In genomic region chr9:98502976-98503325, GRCh38 we compare ENCODE assay signal across 14 cellular contexts.
A peak's percentile ranks its signal among the peaks of the same experiment; 100 is the strongest.
DNase-seq lines count a peak whose midpoint lies in the region; ATAC-seq and TF ChIP-seq lines count a peak whose summit lies in the region.
"Had no signal": no experiment of that assay in that cellular context is flagged by ENCODE, and none has a peak within 500 bp of the region (broad histone marks: within the 10 kb centered on the region; RNA-seq: fewer than 3 reads in every experiment).

No MANE protein-coding gene starts in this region.

- H3K27ac ChIP-seq in CD4-positive, CD25-positive, alpha-beta regulatory T cell (ENCODE audit: insufficient read depth, low read length, poor library complexity, severe bottlenecking) = no peak overlapping the region
- H3K27ac ChIP-seq in mesodermal cell (ENCODE audit: low read depth, low read length, severe bottlenecking) = peak overlapping the region; percentile 73
- H3K27ac ChIP-seq: body of pancreas, HL-60 had no signal

- H3K27ac Mint-ChIP-seq in CD4-positive, CD25-positive, alpha-beta regulatory T cell = peak overlapping the region in 2 of 3 donors; percentile 27 to 64
- peak overlapping the region; percentile 36 for H3K27ac Mint-ChIP-seq in WTC11
- H3K27ac Mint-ChIP-seq: CD8-positive, alpha-beta T cell had no signal

- no peaks in the 10 kb centered on the region for H3K4me1 Mint-ChIP-seq in CD4-positive, CD25-positive, alpha-beta regulatory T cell
- H3K4me1 Mint-ChIP-seq in WTC11 = peaks cover 44% of the 10 kb centered on the region

- no peak overlapping the region for H3K4me3 Mint-ChIP-seq in CD4-positive, CD25-positive, alpha-beta regulatory T cell
- no peak overlapping the region for H3K4me3 Mint-ChIP-seq in WTC11
- H3K4me3 Mint-ChIP-seq: CD8-positive, alpha-beta T cell had no signal

- no peaks in the 10 kb centered on the region for H3K4me1 ChIP-seq in CD4-positive, CD25-positive, alpha-beta regulatory T cell (ENCODE audit: control insufficient read depth, insufficient read depth, low read length, poor library complexity, severe bottlenecking)
- H3K4me1 ChIP-seq in mesodermal cell (ENCODE audit: control insufficient read depth, insufficient read depth, low read length, poor library complexity, severe bottlenecking) = peaks cover 18% of the 10 kb centered on the region
- H3K4me1 ChIP-seq: body of pancreas had no signal

- H3K27me3 Mint-ChIP-seq in CD4-positive, CD25-positive, alpha-beta regulatory T cell = peaks cover 9% of the 10 kb centered on the region
- H3K27me3 Mint-ChIP-seq in WTC11 (ENCODE audit: low read depth) = peaks cover 26% of the 10 kb centered on the region

- H3K36me3 Mint-ChIP-seq in CD4-positive, CD25-positive, alpha-beta regulatory T cell = no peaks in the 10 kb centered on the region
- H3K36me3 Mint-ChIP-seq in WTC11 = peaks cover 13% of the 10 kb centered on the region
- H3K36me3 Mint-ChIP-seq: CD8-positive, alpha-beta T cell had no signal

- DNase-seq in CD4-positive, CD25-positive, alpha-beta regulatory T cell = no peak
- peak; percentile 40 for DNase-seq in WTC11 (ENCODE audit: low spot score)
- peak; percentile 60 for DNase-seq in fibroblast of villous mesenchyme (ENCODE audit: low read depth)
- no peak for DNase-seq in NOMO-1 (lab: John Stamatoyannopoulos, UW; ENCODE audit: unreplicated experiment in 2 of 2)
- DNase-seq in posterior cingulate gyrus = no peak
- no peak for DNase-seq in NCI-H774 (lab: John Stamatoyannopoulos, UW)
- DNase-seq: activated CD8-positive, alpha-beta memory T cell treated with anti-CD3 and anti-CD28 coated beads, Interleukin-2, amount 50 U/mL, for 4 hours; body of pancreas; CD8-positive, alpha-beta T cell; mucosa of descending colon; NCI-H1417 had no signal

- 43 to 55% methylated on average over 5 of the region's 5 CpGs for WGBS in mesodermal cell (ENCODE audit: insufficient coverage in 2 of 2), 2 experiments

- peaks cover 0 to 1% (median 0%) of the 10 kb centered on the region in 7 donors for H3K9me3 Mint-ChIP-seq in CD4-positive, CD25-positive, alpha-beta regulatory T cell
- peaks cover 20% of the 10 kb centered on the region for H3K9me3 Mint-ChIP-seq in WTC11
- H3K9me3 Mint-ChIP-seq: CD8-positive, alpha-beta T cell had no signal

- no peak for ATAC-seq in CD4-positive, CD25-positive, alpha-beta regulatory T cell (ENCODE audit: low read depth in 2 of 2)
- ATAC-seq in WTC11 = peak; percentile 78
- no peak for ATAC-seq in HG02610 (IDR thresholded peaks at IDR 0.05; ENCODE audit: unreplicated experiment)
- ATAC-seq: body of pancreas; CD8-positive, alpha-beta T cell; mucosa of descending colon had no signal

- no peak for TF ChIP-seq CTCF in WTC11 (IDR thresholded peaks at IDR 0.05)
- no peak for TF ChIP-seq CTCF in fibroblast of villous mesenchyme (IDR thresholded peaks at IDR 0.05; ENCODE audit: insufficient read depth, low read depth, low read length)

- CTCF ChIA-PET in WTC11 (lab: Charles Lee) = interaction anchor here (1.0 to 2.1 kb wide), 6 partner anchors 21 to 273 kb away, joined by 3 to 9 read pairs (median 6); no protein-coding TSS in a partner anchor

- H3K36me3 ChIP-seq in CD4-positive, CD25-positive, alpha-beta regulatory T cell (ENCODE audit: control insufficient read depth, insufficient read depth, low read length) = no peaks in the 10 kb centered on the region
- no peaks in the 10 kb centered on the region for H3K36me3 ChIP-seq in mesodermal cell (ENCODE audit: control insufficient read depth, insufficient read depth, low read length)

- POLR2A ChIA-PET in WTC11 (lab: Charles Lee) = no interaction called here

- peaks cover 2% of the 10 kb centered on the region for H3K27me3 ChIP-seq in CD4-positive, CD25-positive, alpha-beta regulatory T cell (ENCODE audit: control insufficient read depth, insufficient read depth, low read length)
- H3K27me3 ChIP-seq: body of pancreas had no signal

- no peaks in the 10 kb centered on the region for H3K9me3 ChIP-seq in CD4-positive, CD25-positive, alpha-beta regulatory T cell (ENCODE audit: control insufficient read depth in 2 of 2, low read length in 2 of 2)
- H3K9me3 ChIP-seq in mesodermal cell (ENCODE audit: control insufficient read depth, low read length) = peaks cover 5% of the 10 kb centered on the region
- H3K9me3 ChIP-seq: body of pancreas, mucosa of descending colon had no signal

- intact Hi-C loops in posterior cingulate gyrus (cut with DNase I) = no loop called here

- H3K4me3 ChIP-seq in CD4-positive, CD25-positive, alpha-beta regulatory T cell (ENCODE audit: low read depth, low read length) = no peak overlapping the region
- H3K4me3 ChIP-seq in fibroblast of villous mesenchyme (ENCODE audit: low read depth, low read length) (no peak overlapping the region), mesodermal cell (ENCODE audit: extremely low read depth, insufficient read depth, low read length, poor library complexity, severe bottlenecking) (no peak overlapping the region)
- H3K4me3 ChIP-seq: body of pancreas, mucosa of descending colon had no signal

TF ChIP-seq in WTC11, 78 proteins besides CTCF, POLR2A, EP300 and RAD21 (continues in another document):
- no peak for TF ChIP-seq NR3C1 (CRISPR knock-in tag; conservative IDR thresholded peaks at IDR 0.05; ENCODE audit: low read depth)
- TF ChIP-seq ARID4B (CRISPR knock-in tag; IDR thresholded peaks at IDR 0.05; ENCODE audit: borderline replicate concordance) = no peak
- no peak for TF ChIP-seq PRDM15 (CRISPR knock-in tag; IDR thresholded peaks at IDR 0.05)
- no peak for TF ChIP-seq MXD4 (CRISPR knock-in tag; IDR thresholded peaks at IDR 0.05; ENCODE audit: borderline replicate concordance)
- TF ChIP-seq JUN (CRISPR knock-in tag; IDR thresholded peaks at IDR 0.05) = no peak
- no peak for TF ChIP-seq ZBTB43 (CRISPR knock-in tag; IDR thresholded peaks at IDR 0.05)

Comparison
In these comparisons a context has a peak if more than half of its experiments do, and no peak if none do; other contexts are left out.
1. DNase-seq: peak in WTC11 (single experiment) and fibroblast of villous mesenchyme (single experiment); none in CD4-positive, CD25-positive, alpha-beta regulatory T cell (0 of 3), NOMO-1 (0 of 2), posterior cingulate gyrus (0 of 10) and NCI-H774 (single experiment).